19 cellular contexts compared by ENCODE assay signal in the genomic region with DNA sequence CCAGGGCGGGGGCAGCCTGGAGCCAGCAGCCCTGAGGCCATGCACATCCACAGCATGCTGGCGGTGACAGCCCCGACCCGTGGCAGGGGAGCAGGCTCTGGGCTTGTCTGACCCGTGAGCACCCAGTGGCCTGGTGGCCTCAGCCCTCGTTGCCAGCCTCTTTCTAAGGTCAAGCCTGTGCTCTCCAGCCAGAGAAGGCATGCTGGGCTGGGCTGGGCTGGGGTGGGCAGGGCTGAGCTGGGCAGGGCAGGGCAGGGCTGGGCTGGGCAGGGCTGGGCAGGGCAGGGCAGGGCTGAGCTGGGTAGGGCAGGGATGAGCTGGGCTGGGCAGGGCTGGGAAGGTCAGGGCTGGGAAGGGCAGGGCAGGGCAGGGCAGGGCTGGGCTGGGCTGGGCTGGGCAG. TPM values are rescaled to one million over a fixed set of nuclear protein-coding genes. Genes with fewer than 3 reads are reported as not detected.
"Had no signal": no experiment of that assay in that cellular context is flagged by ENCODE, and none has a peak within 500 bp of the region (broad histone marks: within the 10 kb centered on the region; RNA-seq: fewer than 3 reads in every experiment).

No MANE protein-coding gene starts in this region.

- H3K27ac Mint-ChIP-seq: memory B cell; natural killer cell treated with Interleukin-12 subunit alpha and Interleukin-12 subunit beta and Interleukin-15 and Interleukin-18, amount 100 ng/mL, for 72 hours; stimulated activated memory B cell treated with anti-CD40 and anti-IgM and Interleukin-4, amounts not matched to agents 10 μg/mL and 1 μg/mL and 100 μg/mL, for 72 hours; stimulated activated naive CD8-positive, alpha-beta T cell treated with anti-CD3 and anti-CD28 coated beads, Interleukin-15, Interleukin-2, amounts not matched to agents 100 ng/mL and 50 ng/mL, for 24 hours had no signal

- H3K27me3 ChIP-seq: dorsolateral prefrontal cortex, neutrophil, spleen, tibial nerve, upper lobe of left lung, uterus had no signal

- H3K36me3 ChIP-seq: neutrophil, prostate gland, spleen, thoracic aorta, tibial nerve, upper lobe of left lung, uterus had no signal

- H3K4me3 Mint-ChIP-seq: memory B cell; natural killer cell treated with Interleukin-12 subunit alpha and Interleukin-12 subunit beta and Interleukin-15 and Interleukin-18, amount 100 ng/mL, for 72 hours; neural crest cell; stimulated activated memory B cell treated with anti-CD40 and anti-IgM and Interleukin-4, amounts not matched to agents 10 μg/mL and 1 μg/mL and 100 μg/mL, for 72 hours; stimulated activated naive CD8-positive, alpha-beta T cell treated with anti-CD3 and anti-CD28 coated beads, Interleukin-15, Interleukin-2, amounts not matched to agents 100 ng/mL and 50 ng/mL, for 24 hours had no signal

- H3K4me1 Mint-ChIP-seq: memory B cell; neural crest cell; stimulated activated memory B cell treated with anti-CD40 and anti-IgM and Interleukin-4, amounts not matched to agents 10 μg/mL and 1 μg/mL and 100 μg/mL, for 72 hours had no signal

- H3K27ac ChIP-seq: dorsolateral prefrontal cortex, neutrophil, prostate gland, skin epidermis, spleen, thoracic aorta, tibial nerve, upper lobe of left lung, uterus had no signal

- DNase-seq: dorsolateral prefrontal cortex; effector CD4-positive, alpha-beta T cell; right cardiac atrium; spleen; stimulated activated CD4-positive, alpha-beta T cell treated with anti-CD3 and anti-CD28 coated beads, Interleukin-4, amount 100 ng/mL, for 4 hours; upper lobe of left lung; uterus had no signal

- H3K9me3 Mint-ChIP-seq: memory B cell; natural killer cell treated with Interleukin-12 subunit alpha and Interleukin-12 subunit beta and Interleukin-15 and Interleukin-18, amount 100 ng/mL, for 72 hours; neural crest cell; stimulated activated memory B cell treated with anti-CD40 and anti-IgM and Interleukin-4, amounts not matched to agents 10 μg/mL and 1 μg/mL and 100 μg/mL, for 72 hours; stimulated activated naive CD8-positive, alpha-beta T cell treated with anti-CD3 and anti-CD28 coated beads, Interleukin-15, Interleukin-2, amounts not matched to agents 100 ng/mL and 50 ng/mL, for 24 hours had no signal

- H3K9me3 ChIP-seq: neutrophil, prostate gland, spleen, thoracic aorta, tibial nerve, upper lobe of left lung, uterus had no signal

- H3K4me1 ChIP-seq: prostate gland, spleen, tibial nerve, upper lobe of left lung, uterus had no signal

- H3K36me3 Mint-ChIP-seq: memory B cell; natural killer cell treated with Interleukin-12 subunit alpha and Interleukin-12 subunit beta and Interleukin-15 and Interleukin-18, amount 100 ng/mL, for 72 hours; stimulated activated memory B cell treated with anti-CD40 and anti-IgM and Interleukin-4, amounts not matched to agents 10 μg/mL and 1 μg/mL and 100 μg/mL, for 72 hours had no signal

- H3K4me3 ChIP-seq: dorsolateral prefrontal cortex, lung, prostate gland, skin epidermis, spleen, thoracic aorta, tibial nerve, upper lobe of left lung, uterus had no signal

- ATAC-seq: natural killer cell treated with Interleukin-12 subunit alpha and Interleukin-12 subunit beta and Interleukin-15 and Interleukin-18, amount 100 ng/mL, for 72 hours; right cardiac atrium; stimulated activated memory B cell treated with anti-CD40 and anti-IgM and Interleukin-4, amounts not matched to agents 10 μg/mL and 1 μg/mL and 100 μg/mL, for 72 hours had no signal

- H3K27me3 Mint-ChIP-seq: memory B cell; natural killer cell treated with Interleukin-12 subunit alpha and Interleukin-12 subunit beta and Interleukin-15 and Interleukin-18, amount 100 ng/mL, for 72 hours; stimulated activated memory B cell treated with anti-CD40 and anti-IgM and Interleukin-4, amounts not matched to agents 10 μg/mL and 1 μg/mL and 100 μg/mL, for 72 hours; stimulated activated naive CD8-positive, alpha-beta T cell treated with anti-CD3 and anti-CD28 coated beads, Interleukin-15, Interleukin-2, amounts not matched to agents 100 ng/mL and 50 ng/mL, for 24 hours had no signal

RNA-seq across cellular contexts. Expression of gene H19, which starts 10.6 kb away (rescaled TPM):
- total RNA-seq: mononuclear cell; natural killer cell treated with Interleukin-12 subunit alpha and Interleukin-12 subunit beta and Interleukin-15 and Interleukin-18, amount 100 ng/mL, for 72 hours had no signal
